In genomic region chr5:140576776-140577201, GRCh38 we compare ENCODE assay signal across 14 cellular contexts. TPM values are rescaled to one million over a fixed set of nuclear protein-coding genes. Genes with fewer than 3 reads are reported as not detected.
A peak's percentile ranks its signal among the peaks of the same experiment; 100 is the strongest.
DNase-seq lines count a peak whose midpoint lies in the region; ATAC-seq and TF ChIP-seq lines count a peak whose summit lies in the region.
"Had no signal": no experiment of that assay in that cellular context is flagged by ENCODE, and none has a peak within 500 bp of the region (broad histone marks: within the 10 kb centered on the region; RNA-seq: fewer than 3 reads in every experiment).

No MANE protein-coding gene starts in this region.

- no peaks in the 10 kb centered on the region for H3K9me3 ChIP-seq in DND-41 (ENCODE audit: insufficient read depth, low read length, severe bottlenecking)
- no peaks in the 10 kb centered on the region for H3K9me3 ChIP-seq in SJSA1 (replicated peaks)

- H3K4me3 ChIP-seq in DND-41 (ENCODE audit: low read depth in 1 of 2, low read length in 2 of 2), result no peak overlapping the region
- no peak overlapping the region for H3K4me3 ChIP-seq in SJSA1
- no peak overlapping the region for H3K4me3 ChIP-seq in fibroblast of pulmonary artery (replicated peaks; ENCODE audit: low read depth, low read length)

- no peak overlapping the region for H3K4me2 ChIP-seq in DND-41 (ENCODE audit: insufficient read depth, low read length)

- no peaks in the 10 kb centered on the region for H3K79me2 ChIP-seq in DND-41 (ENCODE audit: insufficient read depth, low read length)

- CTCF ChIA-PET in RWPE1 (lab: Yijun Ruan, JAX), result interaction anchor here (0.6 kb wide), 1 partner anchor 425 kb away, joined by 3 read pairs; no protein-coding TSS in a partner anchor

- POLR2A ChIA-PET in RWPE1 (lab: Yijun Ruan, JAX; ENCODE audit: low non-redundant PET), result no interaction called here

- H3K4me1 Mint-ChIP-seq in osteocyte (ENCODE audit: unreplicated experiment), result peaks cover 23% of the 10 kb centered on the region
- H3K4me1 Mint-ChIP-seq: mesothelial cell of epicardium had no signal

- no peaks in the 10 kb centered on the region for H3K9me3 Mint-ChIP-seq in osteocyte (ENCODE audit: unreplicated experiment)
- H3K9me3 Mint-ChIP-seq: activated T-helper 2 cell treated with anti-CD3 and anti-CD28 coated beads, Interferon-gamma antibody, Interleukin-2, Interleukin-4, amounts not matched to agents 10 μg/mL and 5 μg/mL and 100 μg/mL, durations not matched to agents 14 hours and 24 hours and 36 hours had no signal

- peak; percentile 78 for ATAC-seq in DND-41 (ENCODE audit: insufficient read depth, low read depth)
- no peak for ATAC-seq in GM21367 (IDR thresholded peaks at IDR 0.05; ENCODE audit: unreplicated experiment)
- ATAC-seq in HG02840 (IDR thresholded peaks at IDR 0.05; ENCODE audit: low FRiP score, unreplicated experiment), result no peak
- ATAC-seq: activated CD4-positive, CD25-positive, alpha-beta regulatory T cell treated with anti-CD3 and anti-CD28 coated beads, Interleukin-2, amount 50 U/mL, for 24 hours had no signal

- H3K27ac ChIP-seq in DND-41 (ENCODE audit: low read length) (no peak overlapping the region), SJSA1 (peak overlapping the region; percentile 86), RWPE1 (no peak overlapping the region)
- H3K27ac ChIP-seq: HL-60 had no signal

- no peak overlapping the region for H3K9ac ChIP-seq in DND-41 (ENCODE audit: low read depth, low read length)

- peak overlapping the region; percentile 81 for H2AFZ ChIP-seq in DND-41 (ENCODE audit: low read depth, low read length)

- no peaks in the 10 kb centered on the region for H4K20me1 ChIP-seq in DND-41 (ENCODE audit: insufficient read depth, low read length)

- H3K27me3 Mint-ChIP-seq in osteocyte (ENCODE audit: unreplicated experiment), result peaks cover 12% of the 10 kb centered on the region

- H3K4me1 ChIP-seq in DND-41 (ENCODE audit: insufficient read depth, low read length) (peaks cover 7% of the 10 kb centered on the region), SJSA1 (replicated peaks) (peaks cover 48% of the 10 kb centered on the region)

- H3K36me3 ChIP-seq in DND-41 (ENCODE audit: insufficient read depth, low read length), result no peaks in the 10 kb centered on the region
- H3K36me3 ChIP-seq in SJSA1, result no peaks in the 10 kb centered on the region

- H3K4me3 Mint-ChIP-seq in osteocyte (ENCODE audit: unreplicated experiment), result no peak overlapping the region
- H3K4me3 Mint-ChIP-seq: mesothelial cell of epicardium had no signal

- DNase-seq in DND-41 (no peak), SJSA1 (ENCODE audit: low read depth in 1 of 2, low spot score in 2 of 2) (peak in 1 of 2 experiments; percentile 94), fibroblast of pulmonary artery (ENCODE audit: low read depth) (peak; percentile 29), osteocyte (ENCODE audit: extremely low spot score, unreplicated experiment) (no peak), RWPE1 (ENCODE audit: low spot score) (no peak)
- DNase-seq in activated CD4-positive, alpha-beta T cell treated with anti-CD3 and anti-CD28 coated beads, Interleukin-2, amount 50 U/mL, for 1 hour, result no peak
- DNase-seq: NCI-H510A treated with DMSO at 0.1 percent for 48 hours, SHP77 treated with DMSO at 0.1 percent for 48 hours had no signal

- H3K27me3 ChIP-seq in DND-41 (ENCODE audit: insufficient read depth, low read length, poor library complexity) (no peaks in the 10 kb centered on the region), SJSA1 (replicated peaks) (no peaks in the 10 kb centered on the region)

- peak overlapping the region; percentile 78 for H3K27ac Mint-ChIP-seq in osteocyte (ENCODE audit: unreplicated experiment)
- H3K27ac Mint-ChIP-seq: activated T-helper 2 cell treated with anti-CD3 and anti-CD28 coated beads, Interferon-gamma antibody, Interleukin-2, Interleukin-4, amounts not matched to agents 10 μg/mL and 5 μg/mL and 100 μg/mL, durations not matched to agents 14 hours and 24 hours and 36 hours; mesothelial cell of epicardium had no signal

- H3K36me3 Mint-ChIP-seq in osteocyte (ENCODE audit: unreplicated experiment), result no peaks in the 10 kb centered on the region
- H3K36me3 Mint-ChIP-seq: mesothelial cell of epicardium had no signal

- TF ChIP-seq CTCF in DND-41 (IDR thresholded peaks at IDR 0.05; ENCODE audit: borderline replicate concordance, extremely low read depth, low read length, poor library complexity, severe bottlenecking) (no peak), fibroblast of pulmonary artery (IDR thresholded peaks at IDR 0.05; ENCODE audit: low read length, missing control alignments) (no peak), osteocyte (IDR thresholded peaks at IDR 0.05) (no peak), RWPE1 (conservative IDR thresholded peaks at IDR 0.05; ENCODE audit: low read depth) (no peak)

RNA-seq across cellular contexts. Expression of gene SLC35A4, which starts 12.2 kb away (rescaled TPM):
- total RNA-seq in SJSA1 (2014; rRNA removed; shearing (Covaris generic)), result 56.7 and 65.8 TPM in 2 replicates
- 79.6 and 80.9 TPM in 2 replicates for total RNA-seq in osteocyte

RNA-seq across cellular contexts. Expression of gene APBB3, which starts 12.4 kb away (rescaled TPM):
- 12.0 and 16.2 TPM in 2 replicates for total RNA-seq in SJSA1 (2014; rRNA removed; shearing (Covaris generic))
- total RNA-seq in osteocyte, result 62.3 and 70.7 TPM in 2 replicates

RNA-seq across cellular contexts. Expression of gene SRA1, which starts 19.5 kb away (rescaled TPM):
- 76.0 and 81.9 TPM in 2 replicates for total RNA-seq in SJSA1 (2014; rRNA removed; shearing (Covaris generic))
- total RNA-seq in osteocyte, result 41.9 and 43.7 TPM in 2 replicates

RNA-seq across cellular contexts. Expression of gene EIF4EBP3, which starts 29.3 kb away (rescaled TPM):
- total RNA-seq in SJSA1 (2014; rRNA removed; shearing (Covaris generic)), result 1.4 TPM in 1 of 2 replicates, not detected in the other
- total RNA-seq in osteocyte, result 13.2 and 14.7 TPM in 2 replicates

RNA-seq across cellular contexts. Expression of gene CD14, which starts 56.2 kb away (rescaled TPM):
- total RNA-seq in SJSA1 (2014; rRNA removed; shearing (Covaris generic)), result 7.6 and 10.3 TPM in 2 replicates
- not detected in 2 replicates for total RNA-seq in osteocyte
